ENCODE assay signal across 8 cellular contexts in genomic region chr17:20010099-20010863, GRCh38. TPM values are rescaled to one million over a fixed set of nuclear protein-coding genes. Genes with fewer than 3 reads are reported as not detected.
DNase-seq lines count a peak whose midpoint lies in the region; ATAC-seq, FAIRE-seq and TF ChIP-seq lines count a peak whose summit lies in the region.

No MANE protein-coding gene starts in this region.

- TF ChIP-seq EP300 in GM12878 (IDR thresholded peaks at IDR 0.05; ENCODE audit: borderline replicate concordance in 1 of 2, control insufficient read depth in 1 of 2, low read depth in 2 of 2, low read length in 2 of 2), result no peak

- H3K9me2 ChIP-seq in Karpas-422 (replicated peaks; ENCODE audit: insufficient read depth, low read length), result no peaks in the 10 kb centered on the region

- in situ Hi-C loops in GM12878 (cut with MboI), result no loop called here

- peak overlapping the region; percentile 96 for H3K4me2 ChIP-seq in GM12878 (ENCODE audit: control insufficient read depth, insufficient read depth)
- no peak overlapping the region for H3K4me2 ChIP-seq in Karpas-422 (ENCODE audit: low read depth, low read length, poor library complexity, severe bottlenecking)

- RAD21 ChIA-PET in GM12878 (lab: Charles Lee; ENCODE audit: unreplicated experiment), result interaction anchor here (1.0 kb wide), 1 partner anchor 16 kb away, joined by 4 read pairs; no protein-coding TSS in a partner anchor

- WGBS in GM12878 (ENCODE audit: insufficient coverage, insufficient replicate concordance, low lambda C conversion rate, missing lambda C conversion rate), result 27% methylated on average over 11 of the region's 11 CpGs
- 17 to 20% (median 18%) methylated on average over 11 of the region's 11 CpGs for WGBS in psoas muscle, 3 donors

- no peak overlapping the region for H3K9ac ChIP-seq in GM12878 (ENCODE audit: control insufficient read depth, insufficient read depth, low read length)
- no peak overlapping the region for H3K9ac ChIP-seq in Karpas-422 (ENCODE audit: low read length)

- no peak for FAIRE-seq in GM12878 (lab: Jason Lieb, UNC)

- TF ChIP-seq CTCF in HEK293 (tag by site-specific recombination; IDR thresholded peaks at IDR 0.05) (peak; percentile 69), GM12878 (IDR thresholded peaks at IDR 0.05 in 2 of 3, conservative IDR thresholded peaks at IDR 0.05 in 1 of 3; ENCODE audit: control insufficient read depth in 2 of 3, extremely low read depth in 1 of 3, insufficient read depth in 1 of 3, low read depth in 3 of 3, low read length in 3 of 3) (peak; percentile 7 to 13 (median 10); a peak in 2 of 6 replicates), psoas muscle (IDR thresholded peaks at IDR 0.05) (no peak)

- BruUV-seq in GM12878 (replicated peaks; lab: Mats Ljungman, UMichigan), result no TSS peak

- H3K9me3 ChIP-seq in HEK293 (ENCODE audit: control insufficient read depth, insufficient read depth, low read depth, low read length) (no peaks in the 10 kb centered on the region), GM12878 (replicated peaks; ENCODE audit: control insufficient read depth, insufficient read depth, low read length) (no peaks in the 10 kb centered on the region; the same call in 2 of the 3 replicates), psoas muscle (no peaks in the 10 kb centered on the region), Karpas-422 (ENCODE audit: low read length) (no peaks in the 10 kb centered on the region)

- peak overlapping the region; percentile 87 for H3K4me3 ChIP-seq in HEK293 (ENCODE audit: low read depth, low read length)
- H3K4me3 ChIP-seq in GM12878, result peak overlapping the region; percentile 72
- H3K4me3 ChIP-seq in psoas muscle, result peak overlapping the region; percentile 72
- no peak overlapping the region for H3K4me3 ChIP-seq in Karpas-422 (ENCODE audit: low read length)

- no peak for TF ChIP-seq RAD21 in GM12878 (IDR thresholded peaks at IDR 0.05; ENCODE audit: insufficient read depth, low read depth, low read length)

- CTCF ChIA-PET in HEK293 (lab: Yijun Ruan, JAX) (interaction anchor here (0.6 to 6.3 kb wide), 28 partner anchors 9 to 1970 kb away, joined by 3 to 68 read pairs (median 3); partner anchors contain the start of gene AKAP10), GM12878 (lab: Yijun Ruan, JAX) (interaction anchor here (1.2 to 2.1 kb wide), 5 partner anchors 9 to 86 kb away, joined by 3 to 10 read pairs (median 6); partner anchors contain the start of gene AKAP10)

- H3K4me1 ChIP-seq in HEK293 (ENCODE audit: control insufficient read depth, insufficient read depth, low read length) (peaks cover 12% of the 10 kb centered on the region), GM12878 (ENCODE audit: control insufficient read depth, insufficient read depth, low read length) (no peaks in the 10 kb centered on the region), psoas muscle (peaks cover 4% of the 10 kb centered on the region), Karpas-422 (ENCODE audit: low read length) (peaks cover 4% of the 10 kb centered on the region)

- no peak for ATAC-seq in GM12878
- ATAC-seq in psoas muscle, result peak in 2 of 4 donors; percentile 19 to 31
- ATAC-seq in HG03135 (IDR thresholded peaks at IDR 0.05; ENCODE audit: unreplicated experiment), result no peak

- peak; percentile 44 for DNase-seq in CD1c-positive myeloid dendritic cell (ENCODE audit: extremely low spot score)
- DNase-seq in NCI-H748 (lab: John Stamatoyannopoulos, UW; ENCODE audit: unreplicated experiment), result peak; percentile 82
- no peak for DNase-seq in GM12878 (ENCODE audit: low read depth, low spot score)
- DNase-seq in hippocampal formation (lab: John Stamatoyannopoulos, UW), result peak; percentile 52 to 83
- DNase-seq in psoas muscle, result no peak
- DNase-seq in Karpas-422, result no peak

- H3K79me2 ChIP-seq in GM12878 (ENCODE audit: control insufficient read depth, insufficient read depth, low read length) (no peaks in the 10 kb centered on the region), Karpas-422 (ENCODE audit: low read length) (no peaks in the 10 kb centered on the region)

- peaks cover 0 to 9% of the 10 kb centered on the region in 2 experiments for H3K27me3 ChIP-seq in GM12878 (replicated peaks in 1 of 2; ENCODE audit: control insufficient read depth in 2 of 2, insufficient read depth in 2 of 2, low read length in 1 of 2)
- peaks cover 0 to 57% (median 7%) of the 10 kb centered on the region in 3 donors for H3K27me3 ChIP-seq in psoas muscle (ENCODE audit: insufficient read depth in 3 of 3, low read length in 2 of 3)
- no peaks in the 10 kb centered on the region for H3K27me3 ChIP-seq in Karpas-422 (ENCODE audit: low read length)

- no peak for TF ChIP-seq POLR2A in GM12878 (IDR thresholded peaks at IDR 0.05; ENCODE audit: low read depth, low read length)

- H3K36me3 ChIP-seq in HEK293 (ENCODE audit: control insufficient read depth in 2 of 2, insufficient read depth in 1 of 2, low read length in 2 of 2) (no peaks in the 10 kb centered on the region), GM12878 (ENCODE audit: control insufficient read depth in 2 of 2, insufficient read depth in 2 of 2, low read length in 1 of 2) (no peaks in the 10 kb centered on the region), psoas muscle (ENCODE audit: insufficient read depth in 1 of 2, low read depth in 1 of 2) (no peaks in the 10 kb centered on the region), Karpas-422 (ENCODE audit: insufficient read depth, low read length) (no peaks in the 10 kb centered on the region)

- POLR2A ChIA-PET in HEK293 (lab: Yijun Ruan, JAX), result interaction anchor here (0.6 to 2.0 kb wide), 14 partner anchors 17 to 1243 kb away, joined by 3 to 20 read pairs (median 5); partner anchors contain the start of genes AKAP10 and NATD1
- POLR2A ChIA-PET in GM12878 (lab: Charles Lee), result no interaction called here

- H3K27ac ChIP-seq in HEK293 (ENCODE audit: extremely low read depth, low read depth, low read length) (peak overlapping the region; percentile 72), GM12878 (ENCODE audit: control insufficient read depth, insufficient read depth) (no peak overlapping the region), psoas muscle (peak overlapping the region; percentile 43), Karpas-422 (ENCODE audit: low read length) (no peak overlapping the region)

- SMC1A ChIA-PET in GM12878 (lab: Charles Lee; ENCODE audit: uncharacterized antibody, unreplicated experiment), result interaction anchor here (0.5 kb wide), 1 partner anchor 578 kb away, joined by 3 read pairs; no protein-coding TSS in a partner anchor

- H4K20me1 ChIP-seq in GM12878 (ENCODE audit: control insufficient read depth, insufficient read depth), result no peaks in the 10 kb centered on the region
- H4K20me1 ChIP-seq in Karpas-422 (ENCODE audit: insufficient read depth, low read depth, low read length), result no peaks in the 10 kb centered on the region

- H2AFZ ChIP-seq in GM12878 (ENCODE audit: control insufficient read depth, low read depth, low read length) (peak overlapping the region; percentile 83), Karpas-422 (ENCODE audit: low read length) (no peak overlapping the region)

- intact Hi-C loops in GM12878 (cut with micrococcal nuclease; ENCODE audit: unreplicated experiment), result no loop called here
- intact Hi-C loops in psoas muscle (cut with DNase I), result no loop called here

TF ChIP-seq in HEK293, 187 proteins besides CTCF, POLR2A, EP300 and RAD21 (continues in another document):
- no peak for TF ChIP-seq BCL11B (tag by site-specific recombination; IDR thresholded peaks at IDR 0.05; ENCODE audit: low read depth)

RNA-seq across cellular contexts. Expression of gene SPECC1, which starts 1.1 kb away (rescaled TPM):
- 55.1 and 56.3 TPM in 2 replicates for total RNA-seq in GM12878 (2013; cell fraction: nucleolus; rRNA removed)
- 29.4 and 29.9 TPM in 2 replicates for total RNA-seq in GM12878 (2014; rRNA removed)
- total RNA-seq in GM12878 (2014; rRNA removed; fragmentation: Illumina TruSeq; extraction: Trizol), result 40.6 and 40.7 TPM in 2 replicates
- 39.5 and 41.9 TPM in 2 replicates for total RNA-seq in GM12878 (2021)
- polyA plus RNA-seq in GM12878 (2011; ENCODE audit: low read depth), result 11.0 TPM
- 12.6 and 13.6 TPM in 2 replicates for polyA plus RNA-seq in GM12878 (2011; rRNA removed)
- polyA plus RNA-seq in GM12878 (2011; cell fraction: cytosol; rRNA removed), result 10.1 and 11.5 TPM in 2 replicates
- polyA plus RNA-seq in GM12878 (2011; cell fraction: nucleus; rRNA removed), result 16.0 and 23.1 TPM in 2 replicates
- polyA plus RNA-seq in GM12878 (2012), result 16.0 and 18.4 TPM in 2 replicates
- 27.4 and 33.0 TPM in 2 replicates for polyA plus RNA-seq in GM12878 (2014; fragmentation: Illumina TruSeq; extraction: Trizol)
- 1 to 10 TPM; 6.4 to 7.9 TPM for polyA plus RNA-seq in GM12878 (2014; fragmentation: Nextera tagmentation; extraction: Ambion mirVana)
- 26.0 and 27.4 TPM in 2 replicates for polyA plus RNA-seq in GM12878 (2014; rRNA removed)
- 10 to 100 TPM; 18.9 to 21.8 TPM for polyA plus RNA-seq in GM12878 (2016; fragmentation: Nextera tagmentation; extraction: Ambion mirVana)
- 18.7 and 21.2 TPM in 2 replicates for polyA minus RNA-seq in GM12878 (2011; rRNA and poly(A)+ RNA removed)
- polyA minus RNA-seq in GM12878 (2011; cell fraction: cytosol; rRNA and poly(A)+ RNA removed), result 13.1 and 14.0 TPM in 2 replicates
- 11.4 and 18.4 TPM in 2 replicates for polyA minus RNA-seq in GM12878 (2011; cell fraction: nucleus; rRNA and poly(A)+ RNA removed)
- 10 to 100 TPM in 2 of 4 donors, 1 to 10 TPM in 2; 4.7 to 11.3 (median 9.6) TPM for total RNA-seq in psoas muscle
- polyA plus RNA-seq in psoas muscle, result 1 to 10 TPM; 2.0 to 2.1 (median 2.0) TPM
- 0.04 TPM in 1 of 2 replicates, not detected in the other for total RNA-seq in Karpas-422 (2014; rRNA removed; shearing (Covaris generic); ENCODE audit: low replicate concordance)

RNA-seq across cellular contexts. Expression of gene AKAP10, which starts 32.7 kb away (rescaled TPM):
- 135 and 148 TPM in 2 replicates for total RNA-seq in GM12878 (2013; cell fraction: nucleolus; rRNA removed)
- total RNA-seq in GM12878 (2014; rRNA removed) (10.8 and 15.9 TPM in 2 replicates), GM12878 (2014; rRNA removed; fragmentation: Illumina TruSeq; extraction: Trizol) (15.4 and 16.2 TPM in 2 replicates), GM12878 (2021) (16.7 and 19.3 TPM in 2 replicates), psoas muscle (10 to 100 TPM; 11.1 to 16.8 (median 12.9) TPM)
- polyA plus RNA-seq in GM12878 (2011; ENCODE audit: low read depth), result 6.9 TPM
- polyA plus RNA-seq in GM12878 (2011; rRNA removed) (23.7 and 29.3 TPM in 2 replicates), GM12878 (2014; fragmentation: Illumina TruSeq; extraction: Trizol) (12.3 and 12.6 TPM in 2 replicates), GM12878 (2014; fragmentation: Nextera tagmentation; extraction: Ambion mirVana) (1 to 10 TPM; 4.3 to 5.1 TPM), GM12878 (2014; rRNA removed) (11.2 and 13.3 TPM in 2 replicates), GM12878 (2016; fragmentation: Nextera tagmentation; extraction: Ambion mirVana) (10 to 100 TPM; 16.6 to 18.7 TPM), psoas muscle (10 to 100 TPM in 1 of 3 donors, 1 to 10 TPM in 2; 4.2 to 10.7 (median 4.8) TPM)
- 11.9 and 13.0 TPM in 2 replicates for polyA plus RNA-seq in GM12878 (2011; cell fraction: cytosol; rRNA removed)
- 18.7 and 23.2 TPM in 2 replicates for polyA plus RNA-seq in GM12878 (2011; cell fraction: nucleus; rRNA removed)
- 8.1 and 11.6 TPM in 2 replicates for polyA plus RNA-seq in GM12878 (2012)
- polyA minus RNA-seq in GM12878 (2011; rRNA and poly(A)+ RNA removed), result 35.5 and 65.9 TPM in 2 replicates
- polyA minus RNA-seq in GM12878 (2011; cell fraction: cytosol; rRNA and poly(A)+ RNA removed), result 11.6 and 13.3 TPM in 2 replicates
- 18.6 and 26.0 TPM in 2 replicates for polyA minus RNA-seq in GM12878 (2011; cell fraction: nucleus; rRNA and poly(A)+ RNA removed)
- total RNA-seq in Karpas-422 (2014; rRNA removed; shearing (Covaris generic); ENCODE audit: low replicate concordance), result 25.2 and 31.1 TPM in 2 replicates

Comparison
In these comparisons a context has a peak if more than half of its experiments do, and no peak if none do; other contexts are left out.
1. DNase-seq: peak in CD1c-positive myeloid dendritic cell (single experiment), NCI-H748 (single experiment) and hippocampal formation (2 of 2); none in GM12878 (single experiment), psoas muscle (0 of 2) and Karpas-422 (single experiment).
2. H3K27ac ChIP-seq: peak in HEK293 (single experiment) and psoas muscle (single experiment); none in GM12878 (single experiment) and Karpas-422 (single experiment).